Comparison of ENCODE assay signal across 20 cellular contexts in genomic region chr10:14530465-14530864, GRCh38.
DNase-seq lines count a peak whose midpoint lies in the region; ATAC-seq and TF ChIP-seq lines count a peak whose summit lies in the region.
"Had no signal": no experiment of that assay in that cellular context is flagged by ENCODE, and none has a peak within 500 bp of the region (broad histone marks: within the 10 kb centered on the region; RNA-seq: fewer than 3 reads in every experiment).

No MANE protein-coding gene starts in this region.

- H3K4me1 ChIP-seq in CD4-positive, CD25-positive, alpha-beta regulatory T cell (ENCODE audit: control insufficient read depth, insufficient read depth, low read length, poor library complexity, severe bottlenecking) = peaks cover 78% of the 10 kb centered on the region
- H3K4me1 ChIP-seq: ascending aorta, left ventricle myocardium inferior had no signal

- peaks cover 63% of the 10 kb centered on the region for H3K36me3 Mint-ChIP-seq in CD4-positive, CD25-positive, alpha-beta regulatory T cell
- peaks cover 31% of the 10 kb centered on the region for H3K36me3 Mint-ChIP-seq in HFFc6 (ENCODE audit: low read depth)
- peaks cover 70% of the 10 kb centered on the region for H3K36me3 Mint-ChIP-seq in activated naive CD8-positive, alpha-beta T cell treated with anti-CD3 and anti-CD28 coated beads for 36 hours
- H3K36me3 Mint-ChIP-seq in mesothelial cell of epicardium = peaks cover 9% of the 10 kb centered on the region

- no peaks in the 10 kb centered on the region for H3K27me3 ChIP-seq in CD4-positive, CD25-positive, alpha-beta regulatory T cell (ENCODE audit: control insufficient read depth, insufficient read depth, low read length)
- H3K27me3 ChIP-seq: ascending aorta had no signal

- H3K9me3 ChIP-seq in CD4-positive, CD25-positive, alpha-beta regulatory T cell (ENCODE audit: control insufficient read depth in 2 of 2, low read length in 2 of 2) = no peaks in the 10 kb centered on the region
- H3K9me3 ChIP-seq: ascending aorta, HAP-1, left ventricle myocardium inferior, mucosa of descending colon, thoracic aorta had no signal

- TF ChIP-seq CTCF in HFFc6 (IDR thresholded peaks at IDR 0.05) (no peak), mesothelial cell of epicardium (IDR thresholded peaks at IDR 0.05; ENCODE audit: unreplicated experiment) (no peak)

- peak overlapping the region; percentile 19 for H3K4me3 ChIP-seq in CD4-positive, CD25-positive, alpha-beta regulatory T cell (ENCODE audit: low read depth, low read length)
- H3K4me3 ChIP-seq: ascending aorta, HAP-1, left ventricle myocardium inferior, mucosa of descending colon, thoracic aorta had no signal

- H3K27ac Mint-ChIP-seq in CD4-positive, CD25-positive, alpha-beta regulatory T cell = peak overlapping the region; percentile 56 to 91 (median 84)
- peak overlapping the region; percentile 55 for H3K27ac Mint-ChIP-seq in HFFc6
- H3K27ac Mint-ChIP-seq in activated naive CD8-positive, alpha-beta T cell treated with anti-CD3 and anti-CD28 coated beads for 36 hours = peak overlapping the region; percentile 64
- peak overlapping the region; percentile 26 for H3K27ac Mint-ChIP-seq in mesothelial cell of epicardium

- no peaks in the 10 kb centered on the region for H3K27me3 Mint-ChIP-seq in CD4-positive, CD25-positive, alpha-beta regulatory T cell
- H3K27me3 Mint-ChIP-seq in HFFc6 (ENCODE audit: insufficient read depth) (peaks cover 2% of the 10 kb centered on the region; the same call in 1 of the 2 replicates), mesothelial cell of epicardium (ENCODE audit: low read depth) (no peaks in the 10 kb centered on the region)
- no peaks in the 10 kb centered on the region for H3K27me3 Mint-ChIP-seq in activated naive CD8-positive, alpha-beta T cell treated with anti-CD3 and anti-CD28 coated beads for 36 hours

- no peaks in the 10 kb centered on the region for H3K9me3 Mint-ChIP-seq in CD4-positive, CD25-positive, alpha-beta regulatory T cell
- H3K9me3 Mint-ChIP-seq in HFFc6 (no peaks in the 10 kb centered on the region), mesothelial cell of epicardium (no peaks in the 10 kb centered on the region)
- H3K9me3 Mint-ChIP-seq in activated naive CD8-positive, alpha-beta T cell treated with anti-CD3 and anti-CD28 coated beads for 36 hours = peaks cover 1% of the 10 kb centered on the region

- H3K4me1 Mint-ChIP-seq in CD4-positive, CD25-positive, alpha-beta regulatory T cell = peaks cover 34 to 92% (median 78%) of the 10 kb centered on the region in 4 donors
- peaks cover 52% of the 10 kb centered on the region for H3K4me1 Mint-ChIP-seq in HFFc6 (ENCODE audit: low read depth)
- H3K4me1 Mint-ChIP-seq in activated naive CD8-positive, alpha-beta T cell treated with anti-CD3 and anti-CD28 coated beads for 36 hours = peaks cover 80% of the 10 kb centered on the region
- peaks cover 26% of the 10 kb centered on the region for H3K4me1 Mint-ChIP-seq in mesothelial cell of epicardium

- no peak for ATAC-seq in CD4-positive, CD25-positive, alpha-beta regulatory T cell (ENCODE audit: low read depth in 2 of 2)
- no peak for ATAC-seq in HG02678 (IDR thresholded peaks at IDR 0.05; ENCODE audit: unreplicated experiment)
- ATAC-seq: mucosa of descending colon had no signal

- peaks cover 64% of the 10 kb centered on the region for H3K36me3 ChIP-seq in CD4-positive, CD25-positive, alpha-beta regulatory T cell (ENCODE audit: control insufficient read depth, insufficient read depth, low read length)
- H3K36me3 ChIP-seq: HAP-1 had no signal

- H3K4me3 Mint-ChIP-seq in CD4-positive, CD25-positive, alpha-beta regulatory T cell = peak overlapping the region in 3 of 4 donors; percentile 8 to 48 (median 19)
- H3K4me3 Mint-ChIP-seq in HFFc6 (no peak overlapping the region), mesothelial cell of epicardium (no peak overlapping the region)
- no peak overlapping the region for H3K4me3 Mint-ChIP-seq in activated naive CD8-positive, alpha-beta T cell treated with anti-CD3 and anti-CD28 coated beads for 36 hours

- DNase-seq in CD4-positive, CD25-positive, alpha-beta regulatory T cell = no peak
- DNase-seq in HFFc6 (peak; percentile 29), mesothelial cell of epicardium (ENCODE audit: low spot score in 2 of 2, unreplicated experiment in 2 of 2) (no peak), NCI-H526 (lab: John Stamatoyannopoulos, UW) (no peak), iPS-NIHi7 (ENCODE audit: extremely low spot score) (no peak)
- DNase-seq in activated naive CD8-positive, alpha-beta T cell treated with anti-CD3 and anti-CD28 coated beads for 36 hours = no peak
- DNase-seq in stimulated activated CD4-positive, alpha-beta T cell treated with anti-CD3 and anti-CD28 coated beads, Interleukin-2, amount 100 ng/mL, for 48 hours = no peak
- DNase-seq: effector CD8-positive, alpha-beta T cell; left ventricle myocardium inferior; mucosa of descending colon; NCI-H146; NCI-H82; occipital lobe; OCI-M1; SHP77; stimulated activated CD4-positive, alpha-beta T cell treated with anti-CD3 and anti-CD28 coated beads, Interleukin-12 subunit alpha, Interleukin-12 subunit beta, amount 100 ng/mL, for 4 hours had no signal

- H3K27ac ChIP-seq in CD4-positive, CD25-positive, alpha-beta regulatory T cell (ENCODE audit: insufficient read depth, low read length, poor library complexity, severe bottlenecking) = no peak overlapping the region
- H3K27ac ChIP-seq: ascending aorta, left ventricle myocardium inferior, thoracic aorta had no signal

Comparison
In these comparisons a context has a peak if more than half of its experiments do, and no peak if none do; other contexts are left out.
1. H3K27ac Mint-ChIP-seq: peak in every context shown above with its lines; median percentile 84 in CD4-positive, CD25-positive, alpha-beta regulatory T cell; 64 in activated naive CD8-positive, alpha-beta T cell treated with anti-CD3 and anti-CD28 coated beads for 36 hours; 55 in HFFc6; 26 in mesothelial cell of epicardium.
2. H3K4me3 Mint-ChIP-seq: peak in CD4-positive, CD25-positive, alpha-beta regulatory T cell (3 of 4); none in HFFc6 (single experiment), activated naive CD8-positive, alpha-beta T cell treated with anti-CD3 and anti-CD28 coated beads for 36 hours (single experiment) and mesothelial cell of epicardium (single experiment).